ENCODE assay signal across 11 cellular contexts in genomic region chr2:86826878-86827277, GRCh38. TPM values are rescaled to one million over a fixed set of nuclear protein-coding genes. Genes with fewer than 3 reads are reported as not detected.
DNase-seq lines count a peak whose midpoint lies in the region; ATAC-seq lines count a peak whose summit lies in the region.
"Not testable (repeated sequence)": the region's sequence is repeated elsewhere in the genome, so short reads cannot be mapped to it uniquely, and the experiment has no call there.
"Had no signal": no experiment of that assay in that cellular context is flagged by ENCODE, and none has a peak within 500 bp of the region (broad histone marks: within the 10 kb centered on the region; RNA-seq: fewer than 3 reads in every experiment).

No MANE protein-coding gene starts in this region.

- H3K4me1 ChIP-seq in CD8-positive, alpha-beta memory T cell (ENCODE audit: insufficient read depth, low read length), result peaks cover 50% of the 10 kb centered on the region

- H3K27me3 ChIP-seq in CD8-positive, alpha-beta memory T cell (ENCODE audit: insufficient read depth, low read length, poor library complexity, severe bottlenecking), result not testable (repeated sequence)

- not testable (repeated sequence) for H3K36me3 ChIP-seq in CD8-positive, alpha-beta memory T cell (ENCODE audit: insufficient read depth, low read length)

- H3K4me3 Mint-ChIP-seq in CD8-positive, alpha-beta memory T cell, result peak overlapping the region; percentile 83 to 97 (median 86)
- peak overlapping the region; percentile 75 to 86 (median 80) for H3K4me3 Mint-ChIP-seq in T-cell
- H3K4me3 Mint-ChIP-seq in activated CD8-positive, alpha-beta T cell treated with anti-CD3 and anti-CD28 coated beads, Interleukin-2, amount 10 ng/mL, durations not matched to agents 7 days and 5 days, result peak overlapping the region; percentile 80
- peak overlapping the region; percentile 7 for H3K4me3 Mint-ChIP-seq in activated T-cell treated with anti-CD3 and anti-CD28 coated beads, Interleukin-2, amount 50 U/mL, for 4 hours
- peak overlapping the region; percentile 80 for H3K4me3 Mint-ChIP-seq in activated naive CD8-positive, alpha-beta T cell treated with anti-CD3 and anti-CD28 coated beads for 36 hours
- peak overlapping the region; percentile 67 to 86 for H3K4me3 Mint-ChIP-seq in effector memory CD8-positive, alpha-beta T cell
- peak overlapping the region; percentile 73 for H3K4me3 Mint-ChIP-seq in natural killer cell treated with Interleukin-12 subunit alpha and Interleukin-12 subunit beta and Interleukin-15 and Interleukin-18, amount 100 ng/mL, for 72 hours
- peak overlapping the region; percentile 77 to 84 for H3K4me3 Mint-ChIP-seq in stimulated activated naive CD8-positive, alpha-beta T cell treated with anti-CD3 and anti-CD28 coated beads, Interleukin-15, amount 100 ng/mL, for 72 hours

- H3K9me3 ChIP-seq in CD8-positive, alpha-beta memory T cell (ENCODE audit: low read length), result not testable (repeated sequence)

- peak overlapping the region; percentile 51 for H3K4me3 ChIP-seq in CD8-positive, alpha-beta memory T cell (ENCODE audit: low read length)

- peak overlapping the region; percentile 89 to 99 (median 94) for H3K27ac Mint-ChIP-seq in CD8-positive, alpha-beta memory T cell
- peak overlapping the region; percentile 82 to 93 for H3K27ac Mint-ChIP-seq in T-cell
- H3K27ac Mint-ChIP-seq in activated CD8-positive, alpha-beta T cell treated with anti-CD3 and anti-CD28 coated beads, Interleukin-2, amount 10 ng/mL, durations not matched to agents 7 days and 5 days, result peak overlapping the region; percentile 94
- H3K27ac Mint-ChIP-seq in activated naive CD8-positive, alpha-beta T cell treated with anti-CD3 and anti-CD28 coated beads for 36 hours, result peak overlapping the region; percentile 92
- H3K27ac Mint-ChIP-seq in effector memory CD8-positive, alpha-beta T cell, result peak overlapping the region; percentile 91 to 100
- H3K27ac Mint-ChIP-seq in natural killer cell treated with Interleukin-12 subunit alpha and Interleukin-12 subunit beta and Interleukin-15 and Interleukin-18, amount 100 ng/mL, for 72 hours, result peak overlapping the region; percentile 24 to 67
- peak overlapping the region; percentile 80 to 88 for H3K27ac Mint-ChIP-seq in stimulated activated naive CD8-positive, alpha-beta T cell treated with anti-CD3 and anti-CD28 coated beads, Interleukin-15, amount 100 ng/mL, for 72 hours

- ATAC-seq in T-cell (replicated peaks in 1 of 4), result peak in 1 of 4 experiments; percentile 16
- peak; percentile 13 for ATAC-seq in activated CD8-positive, alpha-beta T cell treated with anti-CD3 and anti-CD28 coated beads, Interleukin-2, amount 10 ng/mL, durations not matched to agents 7 days and 5 days
- not testable (repeated sequence) for ATAC-seq in activated T-cell treated with anti-CD3 and anti-CD28 coated beads, Interleukin-2, amount 50 U/mL, for 4 hours; effector memory CD8-positive, alpha-beta T cell (replicated peaks); natural killer cell treated with Interleukin-12 subunit alpha and Interleukin-12 subunit beta and Interleukin-15 and Interleukin-18, amount 100 ng/mL, for 72 hours; stimulated activated naive CD8-positive, alpha-beta T cell treated with anti-CD3 and anti-CD28 coated beads, Interleukin-15, amount 100 ng/mL, for 72 hours

- not testable (repeated sequence) for H3K27me3 Mint-ChIP-seq in CD8-positive, alpha-beta memory T cell; activated CD8-positive, alpha-beta T cell treated with anti-CD3 and anti-CD28 coated beads, Interleukin-2, amount 10 ng/mL, durations not matched to agents 7 days and 5 days (ENCODE audit: low read depth); activated T-cell treated with anti-CD3 and anti-CD28 coated beads, Interleukin-2, amount 50 U/mL, for 4 hours (ENCODE audit: low read depth); activated naive CD8-positive, alpha-beta T cell treated with anti-CD3 and anti-CD28 coated beads for 36 hours; effector memory CD8-positive, alpha-beta T cell; natural killer cell treated with Interleukin-12 subunit alpha and Interleukin-12 subunit beta and Interleukin-15 and Interleukin-18, amount 100 ng/mL, for 72 hours; stimulated activated naive CD8-positive, alpha-beta T cell treated with anti-CD3 and anti-CD28 coated beads, Interleukin-15, amount 100 ng/mL, for 72 hours
- peaks cover 0 to 18% of the 10 kb centered on the region in 2 donors for H3K27me3 Mint-ChIP-seq in T-cell

- CTCF ChIA-PET in CD8-positive, alpha-beta memory T cell (lab: Charles Lee), result interaction anchor here (2.6 to 8.7 kb wide), 4 partner anchors 9 to 41 kb away, joined by 8 to 96 read pairs (median 17); no protein-coding TSS in a partner anchor
- CTCF ChIA-PET in T-cell (lab: Charles Lee), result not testable (repeated sequence)
- CTCF ChIA-PET in activated CD8-positive, alpha-beta T cell treated with anti-CD3 and anti-CD28 coated beads, Interleukin-2, amount 10 ng/mL, durations not matched to agents 7 days and 5 days (lab: Charles Lee), result interaction anchor here (1.1 to 10.2 kb wide), 3 partner anchors 12 to 18 kb away, joined by 5 to 82 read pairs (median 6); no protein-coding TSS in a partner anchor

- not testable (repeated sequence) for DNase-seq in CD8-positive, alpha-beta memory T cell; T-cell; activated T-cell treated with anti-CD3 and anti-CD28 coated beads, Interleukin-2, amount 50 U/mL, for 4 hours; activated naive CD8-positive, alpha-beta T cell treated with anti-CD3 and anti-CD28 coated beads for 36 hours; effector memory CD8-positive, alpha-beta T cell; natural killer cell treated with Interleukin-12 subunit alpha and Interleukin-12 subunit beta and Interleukin-15 and Interleukin-18, amount 100 ng/mL, for 72 hours (ENCODE audit: low spot score); stimulated activated naive CD8-positive, alpha-beta T cell treated with anti-CD3 and anti-CD28 coated beads, Interleukin-15, amount 100 ng/mL, for 72 hours
- DNase-seq in activated CD8-positive, alpha-beta T cell treated with anti-CD3 and anti-CD28 coated beads, Interleukin-2, amount 10 ng/mL, durations not matched to agents 7 days and 5 days, result peak; percentile 38

- H3K9me3 Mint-ChIP-seq in CD8-positive, alpha-beta memory T cell; T-cell; activated CD8-positive, alpha-beta T cell treated with anti-CD3 and anti-CD28 coated beads, Interleukin-2, amount 10 ng/mL, durations not matched to agents 7 days and 5 days (ENCODE audit: insufficient read depth); activated T-cell treated with anti-CD3 and anti-CD28 coated beads, Interleukin-2, amount 50 U/mL, for 4 hours; activated naive CD8-positive, alpha-beta T cell treated with anti-CD3 and anti-CD28 coated beads for 36 hours; effector memory CD8-positive, alpha-beta T cell; natural killer cell treated with Interleukin-12 subunit alpha and Interleukin-12 subunit beta and Interleukin-15 and Interleukin-18, amount 100 ng/mL, for 72 hours; stimulated activated naive CD8-positive, alpha-beta T cell treated with anti-CD3 and anti-CD28 coated beads, Interleukin-15, amount 100 ng/mL, for 72 hours: not testable (repeated sequence)

- H3K27ac ChIP-seq in CD8-positive, alpha-beta memory T cell (ENCODE audit: low read depth, low read length), result peak overlapping the region; percentile 79

- POLR2A ChIA-PET in CD8-positive, alpha-beta memory T cell (lab: Charles Lee), result interaction anchor here (0.6 to 4.5 kb wide), 4 partner anchors 10 to 35 kb away, joined by 3 to 81 read pairs (median 18); partner anchors contain the start of gene CD8A
- POLR2A ChIA-PET in T-cell (lab: Charles Lee), result interaction anchor here (0.6 to 0.9 kb wide), 2 partner anchors 14 to 19 kb away, joined by 3 to 4 read pairs; no protein-coding TSS in a partner anchor
- POLR2A ChIA-PET in activated CD8-positive, alpha-beta T cell treated with anti-CD3 and anti-CD28 coated beads, Interleukin-2, amount 10 ng/mL, durations not matched to agents 7 days and 5 days (lab: Charles Lee), result interaction anchor here (1.2 to 12.1 kb wide), 4 partner anchors 8 to 41 kb away, joined by 3 to 218 read pairs (median 39); partner anchors contain the start of gene CD8B

- H3K36me3 Mint-ChIP-seq in CD8-positive, alpha-beta memory T cell, result peaks cover 0 to 38% (median 0%) of the 10 kb centered on the region in 3 donors
- H3K36me3 Mint-ChIP-seq in T-cell; activated T-cell treated with anti-CD3 and anti-CD28 coated beads, Interleukin-2, amount 50 U/mL, for 4 hours (ENCODE audit: insufficient read depth); natural killer cell treated with Interleukin-12 subunit alpha and Interleukin-12 subunit beta and Interleukin-15 and Interleukin-18, amount 100 ng/mL, for 72 hours: not testable (repeated sequence)
- H3K36me3 Mint-ChIP-seq in activated CD8-positive, alpha-beta T cell treated with anti-CD3 and anti-CD28 coated beads, Interleukin-2, amount 10 ng/mL, durations not matched to agents 7 days and 5 days (ENCODE audit: low read depth), result peaks cover 30% of the 10 kb centered on the region
- peaks cover 13% of the 10 kb centered on the region for H3K36me3 Mint-ChIP-seq in activated naive CD8-positive, alpha-beta T cell treated with anti-CD3 and anti-CD28 coated beads for 36 hours
- peaks cover 24% of the 10 kb centered on the region for H3K36me3 Mint-ChIP-seq in effector memory CD8-positive, alpha-beta T cell (ENCODE audit: insufficient read depth)

- peaks cover 73 to 83% (median 80%) of the 10 kb centered on the region in 3 donors for H3K4me1 Mint-ChIP-seq in CD8-positive, alpha-beta memory T cell
- H3K4me1 Mint-ChIP-seq in T-cell, result peaks cover 41 to 62% (median 58%) of the 10 kb centered on the region in 3 donors
- H3K4me1 Mint-ChIP-seq in activated CD8-positive, alpha-beta T cell treated with anti-CD3 and anti-CD28 coated beads, Interleukin-2, amount 10 ng/mL, durations not matched to agents 7 days and 5 days (ENCODE audit: low read depth), result peaks cover 82% of the 10 kb centered on the region
- peaks cover 18% of the 10 kb centered on the region for H3K4me1 Mint-ChIP-seq in activated T-cell treated with anti-CD3 and anti-CD28 coated beads, Interleukin-2, amount 50 U/mL, for 4 hours (ENCODE audit: low read depth)
- H3K4me1 Mint-ChIP-seq in activated naive CD8-positive, alpha-beta T cell treated with anti-CD3 and anti-CD28 coated beads for 36 hours, result peaks cover 76% of the 10 kb centered on the region
- H3K4me1 Mint-ChIP-seq in effector memory CD8-positive, alpha-beta T cell (ENCODE audit: low read depth in 2 of 2), result peaks cover 29 to 66% of the 10 kb centered on the region in 2 donors
- peaks cover 6 to 22% of the 10 kb centered on the region in 2 donors for H3K4me1 Mint-ChIP-seq in natural killer cell treated with Interleukin-12 subunit alpha and Interleukin-12 subunit beta and Interleukin-15 and Interleukin-18, amount 100 ng/mL, for 72 hours (ENCODE audit: low read depth in 2 of 2)
- peaks cover 91% of the 10 kb centered on the region for H3K4me1 Mint-ChIP-seq in stimulated activated naive CD8-positive, alpha-beta T cell treated with anti-CD3 and anti-CD28 coated beads, Interleukin-15, amount 100 ng/mL, for 72 hours

RNA-seq across cellular contexts. Expression of gene CD8B, which starts 34.8 kb away (rescaled TPM):
- 100 to 1,000 TPM; 259 to 273 TPM for total RNA-seq in CD8-positive, alpha-beta memory T cell
- polyA plus RNA-seq in CD8-positive, alpha-beta memory T cell, result 908 TPM
- total RNA-seq in T-cell, result 100 to 1,000 TPM in 3 of 5 donors, 10 to 100 TPM in 2; 50.8 to 206 (median 117) TPM
- total RNA-seq in activated CD8-positive, alpha-beta T cell treated with anti-CD3 and anti-CD28 coated beads, Interleukin-2, amount 10 ng/mL, durations not matched to agents 7 days and 5 days, result 100 to 1,000 TPM; 423 to 439 TPM
- total RNA-seq in activated T-cell treated with anti-CD3 and anti-CD28 coated beads, Interleukin-2, amount 50 U/mL, for 4 hours, result 10 to 100 TPM; 11.7 to 47.4 (median 38.7) TPM
- total RNA-seq in activated naive CD8-positive, alpha-beta T cell treated with anti-CD3 and anti-CD28 coated beads for 36 hours, result 100 to 1,000 TPM; 260 to 268 TPM
- total RNA-seq in natural killer cell treated with Interleukin-12 subunit alpha and Interleukin-12 subunit beta and Interleukin-15 and Interleukin-18, amount 100 ng/mL, for 72 hours, result 10 to 100 TPM in 1 of 2 donors, 1 to 10 TPM in 1; 8.4 to 31.5 TPM
- total RNA-seq: A172, B cell, HT-29 had no signal

RNA-seq across cellular contexts. Expression of gene CD8A, which starts 36.2 kb away (rescaled TPM):
- total RNA-seq in CD8-positive, alpha-beta memory T cell, result 100 to 1,000 TPM; 359 to 363 TPM
- polyA plus RNA-seq in CD8-positive, alpha-beta memory T cell, result 924 TPM
- 100 to 1,000 TPM in 4 of 5 donors, 10 to 100 TPM in 1; 92.1 to 194 (median 158) TPM for total RNA-seq in T-cell
- 100 to 1,000 TPM; 667 to 675 TPM for total RNA-seq in activated CD8-positive, alpha-beta T cell treated with anti-CD3 and anti-CD28 coated beads, Interleukin-2, amount 10 ng/mL, durations not matched to agents 7 days and 5 days
- total RNA-seq in activated T-cell treated with anti-CD3 and anti-CD28 coated beads, Interleukin-2, amount 50 U/mL, for 4 hours, result 100 to 1,000 TPM in 1 of 3 donors, 10 to 100 TPM in 2; 36.9 to 101 (median 78.6) TPM
- total RNA-seq in activated naive CD8-positive, alpha-beta T cell treated with anti-CD3 and anti-CD28 coated beads for 36 hours, result 100 to 1,000 TPM; 356 to 357 TPM
- total RNA-seq in natural killer cell treated with Interleukin-12 subunit alpha and Interleukin-12 subunit beta and Interleukin-15 and Interleukin-18, amount 100 ng/mL, for 72 hours, result 10 to 100 TPM; 67.8 to 85.0 TPM
- total RNA-seq: A172, HT-29 had no signal

Comparison
In these comparisons a context has a peak if more than half of its experiments do, and no peak if none do; other contexts are left out.
1. H3K27ac Mint-ChIP-seq: peak in every context shown above with its lines; median percentile 96 in effector memory CD8-positive, alpha-beta T cell; 94 in CD8-positive, alpha-beta memory T cell; 94 in activated CD8-positive, alpha-beta T cell treated with anti-CD3 and anti-CD28 coated beads, Interleukin-2, amount 10 ng/mL, durations not matched to agents 7 days and 5 days; 92 in activated naive CD8-positive, alpha-beta T cell treated with anti-CD3 and anti-CD28 coated beads for 36 hours; 88 in T-cell; 84 in stimulated activated naive CD8-positive, alpha-beta T cell treated with anti-CD3 and anti-CD28 coated beads, Interleukin-15, amount 100 ng/mL, for 72 hours; 46 in natural killer cell treated with Interleukin-12 subunit alpha and Interleukin-12 subunit beta and Interleukin-15 and Interleukin-18, amount 100 ng/mL, for 72 hours.
2. H3K4me3 Mint-ChIP-seq: peak in every context shown above with its lines; median percentile 86 in CD8-positive, alpha-beta memory T cell; 80 in stimulated activated naive CD8-positive, alpha-beta T cell treated with anti-CD3 and anti-CD28 coated beads, Interleukin-15, amount 100 ng/mL, for 72 hours; 80 in T-cell; 80 in activated CD8-positive, alpha-beta T cell treated with anti-CD3 and anti-CD28 coated beads, Interleukin-2, amount 10 ng/mL, durations not matched to agents 7 days and 5 days; 80 in activated naive CD8-positive, alpha-beta T cell treated with anti-CD3 and anti-CD28 coated beads for 36 hours; 76 in effector memory CD8-positive, alpha-beta T cell; 73 in natural killer cell treated with Interleukin-12 subunit alpha and Interleukin-12 subunit beta and Interleukin-15 and Interleukin-18, amount 100 ng/mL, for 72 hours; 7 in activated T-cell treated with anti-CD3 and anti-CD28 coated beads, Interleukin-2, amount 50 U/mL, for 4 hours.